16 cellular contexts compared by ENCODE assay signal in genomic region chr2:30693821-30694281, GRCh38.
DNase-seq lines count a peak whose midpoint lies in the region; ATAC-seq and TF ChIP-seq lines count a peak whose summit lies in the region.
"Had no signal": no experiment of that assay in that cellular context is flagged by ENCODE, and none has a peak within 500 bp of the region (broad histone marks: within the 10 kb centered on the region; RNA-seq: fewer than 3 reads in every experiment).

No MANE protein-coding gene starts in this region.

- H3K4me3 ChIP-seq in DND-41 (ENCODE audit: low read depth in 1 of 2, low read length in 2 of 2): no peak overlapping the region
- H3K4me3 ChIP-seq: psoas muscle had no signal

- H3K4me3 Mint-ChIP-seq in activated CD8-positive, alpha-beta memory T cell treated with anti-CD3 and anti-CD28 coated beads, Interleukin-2, amount 10 ng/mL, durations not matched to agents 7 days and 5 days: no peak overlapping the region
- H3K4me3 Mint-ChIP-seq in osteocyte (ENCODE audit: unreplicated experiment) (no peak overlapping the region), WTC11 (no peak overlapping the region)
- H3K4me3 Mint-ChIP-seq: activated naive CD8-positive, alpha-beta T cell treated with anti-CD3 and anti-CD28 coated beads, Interleukin-2, amount 50 U/mL, for 24 hours; T-cell had no signal

- POLR2A ChIA-PET in WTC11 (lab: Charles Lee): interaction anchor here (1.3 kb wide), 1 partner anchor 11 kb away, joined by 3 read pairs; no protein-coding TSS in a partner anchor

- TF ChIP-seq CTCF in DND-41 (IDR thresholded peaks at IDR 0.05; ENCODE audit: borderline replicate concordance, extremely low read depth, low read length, poor library complexity, severe bottlenecking) (no peak), osteocyte (IDR thresholded peaks at IDR 0.05) (no peak), WTC11 (IDR thresholded peaks at IDR 0.05) (no peak)

- H3K27ac ChIP-seq in DND-41 (ENCODE audit: low read length): no peak overlapping the region

- H3K27me3 Mint-ChIP-seq in activated CD8-positive, alpha-beta memory T cell treated with anti-CD3 and anti-CD28 coated beads, Interleukin-2, amount 10 ng/mL, durations not matched to agents 7 days and 5 days: peaks cover 3% of the 10 kb centered on the region
- H3K27me3 Mint-ChIP-seq in osteocyte (ENCODE audit: unreplicated experiment): peaks cover 20% of the 10 kb centered on the region
- no peaks in the 10 kb centered on the region for H3K27me3 Mint-ChIP-seq in WTC11 (ENCODE audit: low read depth)
- H3K27me3 Mint-ChIP-seq: activated naive CD8-positive, alpha-beta T cell treated with anti-CD3 and anti-CD28 coated beads, Interleukin-2, amount 50 U/mL, for 24 hours had no signal

- ATAC-seq in DND-41 (ENCODE audit: insufficient read depth, low read depth): peak; percentile 33; the same call in 1 of the 3 replicates
- no peak for ATAC-seq in activated CD8-positive, alpha-beta memory T cell treated with anti-CD3 and anti-CD28 coated beads, Interleukin-2, amount 10 ng/mL, durations not matched to agents 7 days and 5 days
- peak; percentile 34 for ATAC-seq in left ventricle myocardium superior
- ATAC-seq in WTC11: no peak
- ATAC-seq: activated CD4-positive, CD25-positive, alpha-beta regulatory T cell treated with anti-CD3 and anti-CD28 coated beads, Interleukin-2, amount 50 U/mL, for 24 hours; activated naive CD8-positive, alpha-beta T cell treated with anti-CD3 and anti-CD28 coated beads, Interleukin-2, amount 50 U/mL, for 24 hours; T-cell had no signal

- H4K20me1 ChIP-seq in DND-41 (ENCODE audit: insufficient read depth, low read length): no peaks in the 10 kb centered on the region

- no peaks in the 10 kb centered on the region for H3K36me3 Mint-ChIP-seq in activated CD8-positive, alpha-beta memory T cell treated with anti-CD3 and anti-CD28 coated beads, Interleukin-2, amount 10 ng/mL, durations not matched to agents 7 days and 5 days
- H3K36me3 Mint-ChIP-seq in osteocyte (ENCODE audit: unreplicated experiment) (no peaks in the 10 kb centered on the region), WTC11 (peaks cover 15% of the 10 kb centered on the region)
- H3K36me3 Mint-ChIP-seq: T-cell had no signal

- H3K4me2 ChIP-seq in DND-41 (ENCODE audit: insufficient read depth, low read length): no peak overlapping the region

- H2AFZ ChIP-seq in DND-41 (ENCODE audit: low read depth, low read length): no peak overlapping the region

- intact Hi-C loops in left ventricle myocardium superior (cut with micrococcal nuclease): no loop called here

- no peaks in the 10 kb centered on the region for H3K36me3 ChIP-seq in DND-41 (ENCODE audit: insufficient read depth, low read length)

- CTCF ChIA-PET in activated CD8-positive, alpha-beta memory T cell treated with anti-CD3 and anti-CD28 coated beads, Interleukin-2, amount 10 ng/mL, durations not matched to agents 7 days and 5 days (lab: Charles Lee): interaction anchor here (1.0 to 7.8 kb wide), 5 partner anchors 13 to 529 kb away, joined by 3 to 28 read pairs (median 3); no protein-coding TSS in a partner anchor
- CTCF ChIA-PET in WTC11 (lab: Charles Lee): interaction anchor here (0.6 to 7.9 kb wide), 7 partner anchors 16 to 529 kb away, joined by 3 to 55 read pairs (median 3); no protein-coding TSS in a partner anchor

- H3K9me3 Mint-ChIP-seq in activated CD8-positive, alpha-beta memory T cell treated with anti-CD3 and anti-CD28 coated beads, Interleukin-2, amount 10 ng/mL, durations not matched to agents 7 days and 5 days (ENCODE audit: low read depth): no peaks in the 10 kb centered on the region
- H3K9me3 Mint-ChIP-seq in osteocyte (ENCODE audit: unreplicated experiment): peaks cover 5% of the 10 kb centered on the region
- peaks cover 28% of the 10 kb centered on the region for H3K9me3 Mint-ChIP-seq in WTC11
- H3K9me3 Mint-ChIP-seq: activated naive CD8-positive, alpha-beta T cell treated with anti-CD3 and anti-CD28 coated beads, Interleukin-2, amount 50 U/mL, for 24 hours had no signal

- H3K27ac Mint-ChIP-seq in activated CD8-positive, alpha-beta memory T cell treated with anti-CD3 and anti-CD28 coated beads, Interleukin-2, amount 10 ng/mL, durations not matched to agents 7 days and 5 days: no peak overlapping the region
- H3K27ac Mint-ChIP-seq in osteocyte (ENCODE audit: unreplicated experiment): no peak overlapping the region
- H3K27ac Mint-ChIP-seq in WTC11: no peak overlapping the region
- H3K27ac Mint-ChIP-seq: activated naive CD8-positive, alpha-beta T cell treated with anti-CD3 and anti-CD28 coated beads, Interleukin-2, amount 50 U/mL, for 24 hours; T-cell had no signal

- DNase-seq in DND-41 (no peak), left ventricle myocardium superior (no peak), osteocyte (ENCODE audit: extremely low spot score, unreplicated experiment) (peak; percentile 67), LoVo (ENCODE audit: low spot score) (no peak), dermis blood vessel endothelial cell (no peak), WTC11 (ENCODE audit: low spot score) (no peak)
- DNase-seq in activated CD8-positive, alpha-beta memory T cell treated with anti-CD3 and anti-CD28 coated beads, Interleukin-2, amount 10 ng/mL, durations not matched to agents 7 days and 5 days: peak; percentile 16
- DNase-seq: activated CD4-positive, alpha-beta T cell treated with anti-CD3 and anti-CD28 coated beads, Interleukin-2, amount 50 U/mL, for 48 hours; activated effector memory CD4-positive, alpha-beta T cell treated with anti-CD3 and anti-CD28 coated beads, Interleukin-2, amount 50 U/mL, for 16 hours; activated naive CD8-positive, alpha-beta T cell treated with anti-CD3 and anti-CD28 coated beads, Interleukin-2, amount 50 U/mL, for 24 hours; NCI-H1048; NCI-H524 treated with DMSO at 0.1 percent for 48 hours; psoas muscle; stimulated activated naive CD4-positive, alpha-beta T cell treated with Interleukin-2 at 50 U/mL for 16 hours had no signal

- H3K9ac ChIP-seq in DND-41 (ENCODE audit: low read depth, low read length): no peak overlapping the region

- H3K4me1 Mint-ChIP-seq in activated CD8-positive, alpha-beta memory T cell treated with anti-CD3 and anti-CD28 coated beads, Interleukin-2, amount 10 ng/mL, durations not matched to agents 7 days and 5 days: no peaks in the 10 kb centered on the region
- H3K4me1 Mint-ChIP-seq in osteocyte (ENCODE audit: unreplicated experiment) (peaks cover 5% of the 10 kb centered on the region), WTC11 (peaks cover 3% of the 10 kb centered on the region; the same call in 1 of the 2 replicates)
- H3K4me1 Mint-ChIP-seq: activated naive CD8-positive, alpha-beta T cell treated with anti-CD3 and anti-CD28 coated beads, Interleukin-2, amount 50 U/mL, for 24 hours; T-cell had no signal

- no peaks in the 10 kb centered on the region for H3K9me3 ChIP-seq in DND-41 (ENCODE audit: insufficient read depth, low read length, severe bottlenecking)
- H3K9me3 ChIP-seq: psoas muscle had no signal

- H3K79me2 ChIP-seq in DND-41 (ENCODE audit: insufficient read depth, low read length): no peaks in the 10 kb centered on the region

- H3K4me1 ChIP-seq in DND-41 (ENCODE audit: insufficient read depth, low read length): no peaks in the 10 kb centered on the region

- peaks cover 4% of the 10 kb centered on the region for H3K27me3 ChIP-seq in DND-41 (ENCODE audit: insufficient read depth, low read length, poor library complexity)

TF ChIP-seq in WTC11, 78 proteins besides CTCF, POLR2A, EP300 and RAD21:
- TF ChIP-seq IRF1 (CRISPR knock-in tag; IDR thresholded peaks at IDR 0.05): no peak
- no peak for TF ChIP-seq USF2 (CRISPR knock-in tag; IDR thresholded peaks at IDR 0.05)
- TF ChIP-seq MYBL2 (CRISPR knock-in tag; IDR thresholded peaks at IDR 0.05): no peak
TF ChIP-seq in WTC11: peak in this region for 0.

Comparison
In these comparisons a context has a peak if more than half of its experiments do, and no peak if none do; other contexts are left out.
1. ATAC-seq: peak in DND-41 (single experiment) and left ventricle myocardium superior (single experiment); none in activated CD8-positive, alpha-beta memory T cell treated with anti-CD3 and anti-CD28 coated beads, Interleukin-2, amount 10 ng/mL, durations not matched to agents 7 days and 5 days (single experiment) and WTC11 (single experiment).
2. DNase-seq: peak in activated CD8-positive, alpha-beta memory T cell treated with anti-CD3 and anti-CD28 coated beads, Interleukin-2, amount 10 ng/mL, durations not matched to agents 7 days and 5 days (single experiment) and osteocyte (single experiment); none in DND-41 (single experiment), left ventricle myocardium superior (single experiment), LoVo (single experiment), dermis blood vessel endothelial cell (single experiment) and WTC11 (single experiment).